20 cellular contexts compared by ENCODE assay signal in genomic region chr7:16742547-16742946, GRCh38. TPM values are rescaled to one million over a fixed set of nuclear protein-coding genes. Genes with fewer than 3 reads are reported as not detected.
DNase-seq lines count a peak whose midpoint lies in the region; ATAC-seq, FAIRE-seq and TF ChIP-seq lines count a peak whose summit lies in the region.
"Had no signal": no experiment of that assay in that cellular context is flagged by ENCODE, and none has a peak within 500 bp of the region (broad histone marks: within the 10 kb centered on the region; RNA-seq: fewer than 3 reads in every experiment).

No MANE protein-coding gene starts in this region.

- dilution Hi-C loops in IMR-90 (cut with HindIII; ENCODE audit: low sequenced_read_pairs, unreplicated experiment) (no loop called here), endothelial cell of umbilical vein (cut with MboI; ENCODE audit: extremely low pct_ligation_motif_present, low sequenced_read_pairs) (no loop called here)

- no peak overlapping the region for H2BK15ac ChIP-seq in IMR-90 (ENCODE audit: low read depth, low read length)

- no peak overlapping the region for H3K4ac ChIP-seq in IMR-90 (ENCODE audit: low read depth, low read length)

- H2BK5ac ChIP-seq in IMR-90 (ENCODE audit: low read depth, low read length, poor library complexity, severe bottlenecking) = no peak overlapping the region

- peak overlapping the region; percentile 59; the same call in 1 of the 2 replicates for H2AK5ac ChIP-seq in IMR-90 (ENCODE audit: low read depth, low read length)

- H4K20me1 ChIP-seq in IMR-90 (ENCODE audit: insufficient read depth, low read length) (no peaks in the 10 kb centered on the region), endothelial cell of umbilical vein (replicated peaks; ENCODE audit: control insufficient read depth, extremely low read depth, insufficient read depth, low read length) (no peaks in the 10 kb centered on the region)

- peaks cover 6% of the 10 kb centered on the region; the same call in 1 of the 2 replicates for H3K9me1 ChIP-seq in IMR-90 (ENCODE audit: insufficient read depth, low read length)
- H3K9me1 ChIP-seq in endothelial cell of umbilical vein (replicated peaks; ENCODE audit: control insufficient read depth, extremely low read depth, insufficient read depth, low read length) = no peaks in the 10 kb centered on the region

- no peak overlapping the region for H3K14ac ChIP-seq in IMR-90 (replicated peaks; ENCODE audit: low read depth, low read length)

- no peak overlapping the region for H2AFZ ChIP-seq in IMR-90 (replicated peaks; ENCODE audit: low read length, poor library complexity)
- H2AFZ ChIP-seq in endothelial cell of umbilical vein (ENCODE audit: low read depth, low read length) = no peak overlapping the region

- no peak overlapping the region for H2BK120ac ChIP-seq in IMR-90 (ENCODE audit: low read depth, low read length)

- H3K23ac ChIP-seq in IMR-90 (ENCODE audit: low read depth, low read length) = no peak overlapping the region

- H3K27me3 ChIP-seq in heart right ventricle = no peaks in the 10 kb centered on the region
- no peaks in the 10 kb centered on the region for H3K27me3 ChIP-seq in IMR-90 (ENCODE audit: control insufficient read depth, insufficient read depth, low read length)
- no peaks in the 10 kb centered on the region for H3K27me3 ChIP-seq in endothelial cell of umbilical vein (ENCODE audit: control insufficient read depth in 2 of 2, insufficient read depth in 2 of 2, low read length in 2 of 2)

- no peak overlapping the region for H3K4me3 ChIP-seq in heart right ventricle
- no peak overlapping the region for H3K4me3 ChIP-seq in IMR-90 (ENCODE audit: insufficient read depth, low read depth, low read length)
- H3K4me3 ChIP-seq in endothelial cell of umbilical vein (replicated peaks in 1 of 3; ENCODE audit: insufficient read depth in 1 of 3, low read depth in 1 of 3, low read length in 3 of 3) = no peak overlapping the region
- H3K4me3 ChIP-seq: HAP-1 had no signal

- no peaks in the 10 kb centered on the region for H3K79me2 ChIP-seq in endothelial cell of umbilical vein (ENCODE audit: control insufficient read depth, insufficient read depth, low read length)

- no peak overlapping the region for H3K9ac ChIP-seq in IMR-90 (ENCODE audit: low read depth, low read length)
- H3K9ac ChIP-seq in endothelial cell of umbilical vein (replicated peaks; ENCODE audit: extremely low read depth, insufficient read depth, low read length) = no peak overlapping the region

- FAIRE-seq in endothelial cell of umbilical vein (lab: Jason Lieb, UNC) = no peak
- FAIRE-seq: A204.1, D721Med, GM12892, GM19239, H1, HepG2, HTR-8/SVneo had no signal

- peaks cover 7 to 70% (median 34%) of the 10 kb centered on the region in 9 donors for H3K4me1 ChIP-seq in heart right ventricle
- H3K4me1 ChIP-seq in IMR-90 (ENCODE audit: control insufficient read depth, insufficient read depth, low read length) = peaks cover 3% of the 10 kb centered on the region
- peaks cover 36% of the 10 kb centered on the region for H3K4me1 ChIP-seq in endothelial cell of umbilical vein (ENCODE audit: control insufficient read depth, extremely low read depth, insufficient read depth, low read length)

- H4K5ac ChIP-seq in IMR-90 (ENCODE audit: low read depth, low read length) = no peak overlapping the region

- intact Hi-C loops in heart right ventricle (cut with DNase I) = loop anchor here in 2 of 10 donors (5.0 to 10.0 kb wide), 2 partner anchors 95 to 1058 kb away; partner anchors contain the start of genes ANKMY2 (in 1 of the 2), BZW2 (in 1 of the 2) and MEOX2 (in 1 of the 2)
- intact Hi-C loops in Right ventricle myocardium inferior (cut with DNase I) = loop anchor here (5.0 to 10.0 kb wide), 2 partner anchors 552 to 885 kb away; partner anchors contain the start of gene AHR
- intact Hi-C loops in IMR-90 (cut with micrococcal nuclease) = no loop called here
- intact Hi-C loops in endothelial cell of umbilical vein (cut with micrococcal nuclease) = no loop called here

- TF ChIP-seq POLR2A in IMR-90 (IDR thresholded peaks at IDR 0.05; ENCODE audit: low read depth, low read length) (no peak), endothelial cell of umbilical vein (IDR thresholded peaks at IDR 0.05; ENCODE audit: low read depth, low read length) (no peak)

- H4K91ac ChIP-seq in IMR-90 (ENCODE audit: insufficient read depth, low read depth, low read length) = no peak overlapping the region

- H2BK20ac ChIP-seq in IMR-90 (ENCODE audit: low read depth, low read length) = no peak overlapping the region

- H3K27ac ChIP-seq in heart right ventricle (peak overlapping the region in 9 of 10 donors; percentile 3 to 76 (median 53)), IMR-90 (ENCODE audit: insufficient read depth, low read length) (no peak overlapping the region), endothelial cell of umbilical vein (ENCODE audit: insufficient read depth, low read depth, low read length) (peak overlapping the region; percentile 88)

- TF ChIP-seq CTCF in heart right ventricle (IDR thresholded peaks at IDR 0.05) (no peak), IMR-90 (conservative IDR thresholded peaks at IDR 0.05; ENCODE audit: low read depth, low read length) (no peak), endothelial cell of umbilical vein (IDR thresholded peaks at IDR 0.05; ENCODE audit: extremely low read depth in 1 of 2, insufficient read depth in 1 of 2, low read depth in 1 of 2, low read length in 2 of 2) (no peak)

- H4K8ac ChIP-seq in IMR-90 (ENCODE audit: low read depth in 2 of 2, low read length in 2 of 2) = 0 out of 4 replicates have a peak overlapping the region, but pooled peaks of 1 of the 2 experiments have one; percentile 45

- H3K4me2 ChIP-seq in IMR-90 (ENCODE audit: low read depth, low read length) = no peak overlapping the region
- H3K4me2 ChIP-seq in endothelial cell of umbilical vein (ENCODE audit: insufficient read depth, low read length) = peak overlapping the region; percentile 63

- no peaks in the 10 kb centered on the region for H3K36me3 ChIP-seq in heart right ventricle
- H3K36me3 ChIP-seq in IMR-90 (ENCODE audit: control insufficient read depth, insufficient read depth, low read length) = no peaks in the 10 kb centered on the region
- no peaks in the 10 kb centered on the region for H3K36me3 ChIP-seq in endothelial cell of umbilical vein (ENCODE audit: control insufficient read depth in 2 of 2, extremely low read depth in 1 of 2, insufficient read depth in 2 of 2, low read length in 2 of 2)
- H3K36me3 ChIP-seq: HAP-1 had no signal

- no peak for TF ChIP-seq RAD21 in IMR-90 (IDR thresholded peaks at IDR 0.05; ENCODE audit: low read length)

- ATAC-seq in heart right ventricle (no peak), Right ventricle myocardium inferior (no peak), IMR-90 (ENCODE audit: low read depth) (no peak), GM18867 (IDR thresholded peaks at IDR 0.05; ENCODE audit: unreplicated experiment) (no peak)
- ATAC-seq: CD8-positive, alpha-beta T cell; HepG2 had no signal

- H3K56ac ChIP-seq in IMR-90 (ENCODE audit: extremely low read depth, insufficient read depth, low read length) = no peak overlapping the region

- no peak overlapping the region for H3K18ac ChIP-seq in IMR-90 (ENCODE audit: low read depth, low read length)

- no peak overlapping the region for H2AK9ac ChIP-seq in IMR-90 (replicated peaks; ENCODE audit: low read depth, low read length, poor library complexity)

- 65 to 95% methylated on average over 3 of the region's 3 CpGs for WGBS in heart right ventricle, 2 donors
- no CpG with 5 or more reads among the region's 3 CpGs for WGBS in IMR-90 (ENCODE audit: extremely low coverage in 2 of 2, insufficient read length in 1 of 2), 2 experiments

- H3K9me3 ChIP-seq in heart right ventricle (no peaks in the 10 kb centered on the region), IMR-90 (ENCODE audit: control insufficient read depth, insufficient read depth, low read length) (no peaks in the 10 kb centered on the region), endothelial cell of umbilical vein (replicated peaks; ENCODE audit: control insufficient read depth, insufficient read depth, low read length) (no peaks in the 10 kb centered on the region)
- H3K9me3 ChIP-seq: HAP-1 had no signal

- DNase-seq in heart right ventricle = no peak
- no peak for DNase-seq in Right ventricle myocardium inferior (ENCODE audit: missing footprints)
- no peak for DNase-seq in IMR-90
- DNase-seq in endothelial cell of umbilical vein (ENCODE audit: low read depth, low spot score) = no peak
- DNase-seq in nucleus accumbens (lab: John Stamatoyannopoulos, UW) = no peak
- no peak for DNase-seq in NCI-H82 (lab: John Stamatoyannopoulos, UW)
- DNase-seq: CD8-positive, alpha-beta T cell; COR-L47; DMS153; DND-41; GDM1 had no signal

- CTCF ChIA-PET in IMR-90 (lab: Yijun Ruan, JAX) = no interaction called here
- CTCF ChIA-PET in endothelial cell of umbilical vein (lab: Charles Lee) = interaction anchor here (2.1 to 2.5 kb wide), 2 partner anchors 13 to 59 kb away, joined by 7 to 11 read pairs; no protein-coding TSS in a partner anchor

- POLR2A ChIA-PET in IMR-90 (lab: Charles Lee; ENCODE audit: unreplicated experiment) (no interaction called here), endothelial cell of umbilical vein (lab: Charles Lee) (no interaction called here)

- in situ Hi-C loops in IMR-90 (cut with MboI; ENCODE audit: low sequenced_read_pairs) = no loop called here

- BruUV-seq in IMR-90 (replicated peaks; lab: Mats Ljungman, UMichigan) (no TSS peak), endothelial cell of umbilical vein (replicated peaks; lab: Mats Ljungman, UMichigan) (no TSS peak)

- H3K79me1 ChIP-seq in IMR-90 (ENCODE audit: low read depth in 1 of 2, low read length in 2 of 2) = no peaks in the 10 kb centered on the region

TF ChIP-seq in IMR-90, 13 proteins besides CTCF, POLR2A, EP300 and RAD21 (continues in another document):
- TF ChIP-seq MAFK (IDR thresholded peaks at IDR 0.05; ENCODE audit: low read depth, low read length) = no peak

TF ChIP-seq in endothelial cell of umbilical vein, 7 proteins besides CTCF, POLR2A, EP300 and RAD21 (continues in another document):
- TF ChIP-seq POLR2AphosphoS5 (IDR thresholded peaks at IDR 0.05; ENCODE audit: insufficient read depth, low read depth, low read length) = no peak

RNA-seq across cellular contexts. Expression of gene TSPAN13, which starts 11.0 kb away (rescaled TPM):
- 10 to 100 TPM in 5 of 10 donors, 1 to 10 TPM in 5; 6.8 to 26.3 (median 10.0) TPM for total RNA-seq in heart right ventricle
- polyA plus RNA-seq in heart right ventricle = 10 to 100 TPM; 26.4 to 40.1 TPM
- 16.7 TPM for total RNA-seq in Right ventricle myocardium inferior
- 3.0 and 6.1 TPM in 2 replicates for total RNA-seq in IMR-90 (2012; rRNA removed)
- 3.6 and 5.0 TPM in 2 replicates for polyA plus RNA-seq in IMR-90 (2012; rRNA removed)
- polyA plus RNA-seq in IMR-90 (2012; cell fraction: cytosol; rRNA removed) = 1.5 and 1.7 TPM in 2 replicates
- 0.61 and 2.2 TPM in 2 replicates for polyA plus RNA-seq in IMR-90 (2012; cell fraction: nucleus; rRNA removed; ENCODE audit: low replicate concordance)
- 33.0 and 42.2 TPM in 2 replicates for total RNA-seq in endothelial cell of umbilical vein
- polyA plus RNA-seq in endothelial cell of umbilical vein = 8.3 and 13.3 TPM in 2 replicates
- polyA plus RNA-seq in endothelial cell of umbilical vein (2011; cell fraction: cytosol; rRNA removed) = 10.7 and 12.2 TPM in 2 replicates
- 4.8 and 9.6 TPM in 2 replicates for polyA plus RNA-seq in endothelial cell of umbilical vein (2011; cell fraction: nucleus; rRNA removed)
- 12.8 and 17.6 TPM in 2 replicates for polyA plus RNA-seq in endothelial cell of umbilical vein (2012)
- 11.2 and 12.1 TPM in 2 replicates for polyA minus RNA-seq in endothelial cell of umbilical vein
- 3.6 TPM for polyA minus RNA-seq in endothelial cell of umbilical vein (2011; cell fraction: cytosol; rRNA and poly(A)+ RNA removed)
- polyA minus RNA-seq in endothelial cell of umbilical vein (2011; cell fraction: nucleus; rRNA and poly(A)+ RNA removed) = 2.6 and 3.0 TPM in 2 replicates
